ENCODE assay signal across 8 cellular contexts in the genomic region with DNA sequence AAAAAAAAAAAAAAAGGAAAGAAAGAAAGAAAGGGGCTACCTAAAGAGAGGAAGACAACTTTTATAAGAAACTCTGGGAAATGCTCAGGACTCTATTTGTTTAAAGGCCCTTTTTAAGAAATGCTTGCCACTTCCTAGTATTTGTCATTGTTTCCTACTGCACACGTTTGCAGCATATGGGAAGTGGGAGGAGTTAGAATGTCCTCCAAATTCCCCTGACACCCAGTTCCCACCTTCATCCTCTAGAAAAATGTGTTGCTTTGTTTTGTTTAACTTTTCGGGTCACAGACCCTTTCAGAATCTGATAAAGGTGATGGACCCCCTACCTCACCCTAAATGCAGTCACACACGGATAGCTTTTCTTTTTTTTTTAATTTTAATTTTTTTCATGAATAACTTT. TPM values are rescaled to one million over a fixed set of nuclear protein-coding genes. Genes with fewer than 3 reads are reported as not detected.
DNase-seq lines count a peak whose midpoint lies in the region; ATAC-seq, FAIRE-seq and TF ChIP-seq lines count a peak whose summit lies in the region.

No MANE protein-coding gene starts in this region.

- peak; percentile 70 to 84 for ATAC-seq in activated T-cell treated with anti-CD3 and anti-CD28 coated beads, Interleukin-2, amount 50 U/mL, for 72 hours (replicated peaks in 1 of 2)
- ATAC-seq in stimulated activated naive B cell treated with anti-CD40 and anti-IgM and Interleukin-4, amounts not matched to agents 10 μg/mL and 1 μg/mL and 100 μg/mL, for 72 hours (replicated peaks) = peak in 1 of 2 donors; percentile 55
- ATAC-seq in GM21717 (IDR thresholded peaks at IDR 0.05; ENCODE audit: unreplicated experiment) = no peak

- H3K4me3 ChIP-seq in endodermal cell (ENCODE audit: low read length) = no peak overlapping the region

- DNase-seq in activated T-cell treated with anti-CD3 and anti-CD28 coated beads, Interleukin-2, amount 50 U/mL, for 72 hours = peak in 1 of 2 donors; percentile 28
- DNase-seq in activated T-cell treated with anti-CD3 and anti-CD28 coated beads, Interleukin-2, amount 50 U/mL, for 48 hours = no peak
- DNase-seq in NOMO-1 treated with DMSO at 0.1 percent for 48 hours (lab: John Stamatoyannopoulos, UW; ENCODE audit: unreplicated experiment) (peak; percentile 50), endodermal cell (no peak), HTR-8/SVneo (ENCODE audit: insufficient read length, low spot score) (no peak), EL (no peak)
- DNase-seq in stimulated activated naive B cell treated with anti-CD40 and anti-IgM and Interleukin-4, amounts not matched to agents 10 μg/mL and 1 μg/mL and 100 μg/mL, for 72 hours = no peak

- TF ChIP-seq CTCF in endodermal cell (conservative IDR thresholded peaks at IDR 0.05) = no peak

- no peaks in the 10 kb centered on the region for H3K36me3 Mint-ChIP-seq in activated T-cell treated with anti-CD3 and anti-CD28 coated beads, Interleukin-2, amount 50 U/mL, for 72 hours (ENCODE audit: insufficient read depth in 2 of 2)
- no peaks in the 10 kb centered on the region for H3K36me3 Mint-ChIP-seq in endodermal cell (ENCODE audit: low read depth)
- no peaks in the 10 kb centered on the region for H3K36me3 Mint-ChIP-seq in stimulated activated naive B cell treated with anti-CD40 and anti-IgM and Interleukin-4, amounts not matched to agents 10 μg/mL and 1 μg/mL and 100 μg/mL, for 72 hours

- H3K27me3 Mint-ChIP-seq in activated T-cell treated with anti-CD3 and anti-CD28 coated beads, Interleukin-2, amount 50 U/mL, for 72 hours (ENCODE audit: low read depth) = no peaks in the 10 kb centered on the region
- no peaks in the 10 kb centered on the region for H3K27me3 Mint-ChIP-seq in endodermal cell (ENCODE audit: insufficient read depth)
- no peaks in the 10 kb centered on the region for H3K27me3 Mint-ChIP-seq in stimulated activated naive B cell treated with anti-CD40 and anti-IgM and Interleukin-4, amounts not matched to agents 10 μg/mL and 1 μg/mL and 100 μg/mL, for 72 hours

- peaks cover 0 to 2% of the 10 kb centered on the region in 2 donors for H3K9me3 Mint-ChIP-seq in activated T-cell treated with anti-CD3 and anti-CD28 coated beads, Interleukin-2, amount 50 U/mL, for 72 hours
- H3K9me3 Mint-ChIP-seq in endodermal cell = no peaks in the 10 kb centered on the region
- H3K9me3 Mint-ChIP-seq in stimulated activated naive B cell treated with anti-CD40 and anti-IgM and Interleukin-4, amounts not matched to agents 10 μg/mL and 1 μg/mL and 100 μg/mL, for 72 hours = no peaks in the 10 kb centered on the region

- FAIRE-seq in HTR-8/SVneo (lab: Jason Lieb, UNC) = no peak

- H3K4me1 ChIP-seq in endodermal cell (ENCODE audit: control insufficient read depth, insufficient read depth, low read length) = peaks cover 10% of the 10 kb centered on the region

- H3K27me3 ChIP-seq in endodermal cell (ENCODE audit: control insufficient read depth, insufficient read depth, low read length, poor library complexity, severe bottlenecking) = no peaks in the 10 kb centered on the region

- H3K36me3 ChIP-seq in endodermal cell (ENCODE audit: control insufficient read depth, insufficient read depth, low read length) = no peaks in the 10 kb centered on the region

- H3K4me1 Mint-ChIP-seq in activated T-cell treated with anti-CD3 and anti-CD28 coated beads, Interleukin-2, amount 50 U/mL, for 72 hours (ENCODE audit: low read depth) = peaks cover 53% of the 10 kb centered on the region
- H3K4me1 Mint-ChIP-seq in endodermal cell = peaks cover 31% of the 10 kb centered on the region
- peaks cover 10 to 13% of the 10 kb centered on the region in 2 donors for H3K4me1 Mint-ChIP-seq in stimulated activated naive B cell treated with anti-CD40 and anti-IgM and Interleukin-4, amounts not matched to agents 10 μg/mL and 1 μg/mL and 100 μg/mL, for 72 hours

- H3K4me3 Mint-ChIP-seq in activated T-cell treated with anti-CD3 and anti-CD28 coated beads, Interleukin-2, amount 50 U/mL, for 72 hours = peak overlapping the region; percentile 66 to 75
- no peak overlapping the region for H3K4me3 Mint-ChIP-seq in endodermal cell
- H3K4me3 Mint-ChIP-seq in stimulated activated naive B cell treated with anti-CD40 and anti-IgM and Interleukin-4, amounts not matched to agents 10 μg/mL and 1 μg/mL and 100 μg/mL, for 72 hours = no peak overlapping the region

- no peak overlapping the region for H3K9ac ChIP-seq in endodermal cell (ENCODE audit: extremely low read depth, low read length, poor library complexity, severe bottlenecking)

- H3K27ac ChIP-seq in endodermal cell (ENCODE audit: low read depth, low read length) = no peak overlapping the region

- peak overlapping the region; percentile 90 for H3K27ac Mint-ChIP-seq in activated T-cell treated with anti-CD3 and anti-CD28 coated beads, Interleukin-2, amount 50 U/mL, for 72 hours
- peak overlapping the region; percentile 59 for H3K27ac Mint-ChIP-seq in endodermal cell
- H3K27ac Mint-ChIP-seq in stimulated activated naive B cell treated with anti-CD40 and anti-IgM and Interleukin-4, amounts not matched to agents 10 μg/mL and 1 μg/mL and 100 μg/mL, for 72 hours = peak overlapping the region; percentile 71

- WGBS in endodermal cell (ENCODE audit: insufficient coverage in 1 of 2, insufficient read length in 1 of 2), 2 experiments = 54 to 72% methylated on average over 3 of the region's 3 CpGs

- H3K9me3 ChIP-seq in endodermal cell (ENCODE audit: control insufficient read depth, low read length) = no peaks in the 10 kb centered on the region

RNA-seq across cellular contexts. Expression of a gene that starts 40.8 kb away (rescaled TPM):
- total RNA-seq in activated T-cell treated with anti-CD3 and anti-CD28 coated beads, Interleukin-2, amount 50 U/mL, for 72 hours = 1 to 10 TPM; 3.0 to 8.1 TPM
- 1 to 10 TPM in 1 of 2 donors, under 1 TPM in 1; 0.73 to 5.1 TPM for total RNA-seq in endodermal cell
- not detected for polyA plus RNA-seq in endodermal cell (2013, experiment 1 of 2)
- polyA plus RNA-seq in endodermal cell (2013, experiment 2 of 2) = 0.41 TPM

Comparison
In these comparisons a context has a peak if more than half of its experiments do, and no peak if none do; other contexts are left out.
1. H3K4me3 Mint-ChIP-seq: peak in activated T-cell treated with anti-CD3 and anti-CD28 coated beads, Interleukin-2, amount 50 U/mL, for 72 hours (2 of 2); none in endodermal cell (single experiment) and stimulated activated naive B cell treated with anti-CD40 and anti-IgM and Interleukin-4, amounts not matched to agents 10 μg/mL and 1 μg/mL and 100 μg/mL, for 72 hours (0 of 2).
2. Peak in every context shown above with its lines, with median percentiles within 50 percentile points of each other: H3K27ac Mint-ChIP-seq.